9 cellular contexts compared by ENCODE assay signal in the genomic region with DNA sequence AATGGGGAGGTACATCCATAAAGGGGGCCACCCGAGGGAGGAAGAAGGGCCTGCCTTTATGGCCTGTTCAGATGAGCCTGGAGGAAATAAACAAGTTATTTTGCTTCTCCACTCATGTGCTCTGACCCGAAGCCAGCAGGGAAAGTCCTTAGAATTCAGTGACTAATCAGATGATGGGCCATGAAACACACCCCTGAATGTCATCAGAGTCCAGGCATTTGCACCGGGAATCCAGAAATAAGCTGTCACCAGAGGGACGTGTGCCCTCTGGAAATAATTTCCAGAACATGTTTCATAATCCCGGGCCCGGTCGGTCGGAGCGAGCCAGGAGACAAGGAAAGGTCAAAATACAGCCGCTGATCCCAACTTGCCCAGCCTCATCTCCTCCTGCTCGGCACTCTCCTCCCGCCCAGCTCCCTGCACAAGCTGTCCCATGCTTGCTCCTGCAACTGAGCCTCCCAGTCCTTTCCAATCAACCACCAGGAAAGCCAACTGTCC.
DNase-seq lines count a peak whose midpoint lies in the region; ATAC-seq, FAIRE-seq and TF ChIP-seq lines count a peak whose summit lies in the region.
"Had no signal": no experiment of that assay in that cellular context is flagged by ENCODE, and none has a peak within 500 bp of the region (broad histone marks: within the 10 kb centered on the region; RNA-seq: fewer than 3 reads in every experiment).

No MANE protein-coding gene starts in this region.

- no peaks in the 10 kb centered on the region for H3K36me3 ChIP-seq in bronchial epithelial cell (ENCODE audit: control insufficient read depth, insufficient read depth, low read length)
- H3K36me3 ChIP-seq: neural progenitor cell had no signal

- H3K27me3 ChIP-seq in bronchial epithelial cell (ENCODE audit: control insufficient read depth, insufficient read depth, low read length) (no peaks in the 10 kb centered on the region), layer of hippocampus (ENCODE audit: control insufficient read depth, insufficient read depth, low read length) (no peaks in the 10 kb centered on the region)
- H3K27me3 ChIP-seq: neural progenitor cell had no signal

- no peak for ATAC-seq in GM21529 (IDR thresholded peaks at IDR 0.05; ENCODE audit: unreplicated experiment)

- TF ChIP-seq CTCF in bronchial epithelial cell (IDR thresholded peaks at IDR 0.05; ENCODE audit: insufficient read depth, low read length, severe bottlenecking) = no peak

- DNase-seq in HS-27A (ENCODE audit: low read depth) = peak; percentile 51
- peak; percentile 82 for DNase-seq in bronchial epithelial cell (ENCODE audit: low read depth)
- DNase-seq in substantia nigra (lab: John Stamatoyannopoulos, UW) = peak in 16 of 49 donors; percentile 3 to 66 (median 35)
- no peak for DNase-seq in NCI-H774 (lab: John Stamatoyannopoulos, UW)
- no peak for DNase-seq in islet precursor cell
- DNase-seq in T-helper 9 cell = no peak

- H3K4me3 ChIP-seq in bronchial epithelial cell (ENCODE audit: low read depth, low read length) = no peak overlapping the region
- H3K4me3 ChIP-seq: neural progenitor cell had no signal

- H3K27ac ChIP-seq in layer of hippocampus (ENCODE audit: low read depth, low read length) (peak overlapping the region; percentile 48), substantia nigra (ENCODE audit: low read depth, low read length, poor library complexity, severe bottlenecking) (peak overlapping the region; percentile 62)
- H3K27ac ChIP-seq: neural progenitor cell had no signal

- FAIRE-seq in bronchial epithelial cell (lab: Jason Lieb, UNC) = no peak

Comparison
In these comparisons a context has a peak if more than half of its experiments do, and no peak if none do; other contexts are left out.
1. DNase-seq: peak in HS-27A (single experiment) and bronchial epithelial cell (single experiment); none in NCI-H774 (single experiment), islet precursor cell (single experiment) and T-helper 9 cell (single experiment).